ENCODE assay signal across 8 cellular contexts in genomic region chr3:142723665-142723967, GRCh38. TPM values are rescaled to one million over a fixed set of nuclear protein-coding genes. Genes with fewer than 3 reads are reported as not detected.
A peak's percentile ranks its signal among the peaks of the same experiment; 100 is the strongest.
DNase-seq lines count a peak whose midpoint lies in the region; ATAC-seq, FAIRE-seq and TF ChIP-seq lines count a peak whose summit lies in the region.

No MANE protein-coding gene starts in this region.

- ATAC-seq in HG02885 (IDR thresholded peaks at IDR 0.05; ENCODE audit: poor library complexity, unreplicated experiment) (peak; percentile 18), upper lobe of left lung (ENCODE audit: low FRiP score in 2 of 2) (no peak), left lobe of liver (no peak), HG02610 (IDR thresholded peaks at IDR 0.05; ENCODE audit: unreplicated experiment) (no peak)

- H4K20me1 ChIP-seq in keratinocyte (ENCODE audit: control insufficient read depth, extremely low read depth, insufficient read depth, low read length) = no peaks in the 10 kb centered on the region

- H3K4me3 ChIP-seq in GM12864 (ENCODE audit: low read depth, low read length) (peak overlapping the region; percentile 37), keratinocyte (ENCODE audit: control insufficient read depth in 2 of 3, extremely low read depth in 1 of 3, insufficient read depth in 2 of 3, low read depth in 1 of 3, low read length in 3 of 3) (peak overlapping the region; percentile 58 to 88 (median 70)), upper lobe of left lung (peak overlapping the region; percentile 66 to 94 (median 88))

- DNase-seq in GM12864 (ENCODE audit: low read depth) (no peak), keratinocyte (ENCODE audit: low read depth, low spot score) (no peak), upper lobe of left lung (no peak), left lobe of liver (ENCODE audit: low spot score) (no peak), anterior cingulate cortex (lab: John Stamatoyannopoulos, UW) (no peak)
- no peak for DNase-seq in activated T-helper 2 cell treated with anti-CD3 and anti-CD28 coated beads, Interferon-gamma antibody, Interleukin-2, Interleukin-4, amounts not matched to agents 10 μg/mL and 5 μg/mL and 100 μg/mL, durations not matched to agents 14 hours and 24 hours and 36 hours (ENCODE audit: low spot score)

- no peak for TF ChIP-seq POLR2A in upper lobe of left lung (IDR thresholded peaks at IDR 0.05)

- no peak overlapping the region for H3K9ac ChIP-seq in keratinocyte (ENCODE audit: control insufficient read depth, extremely low read depth, insufficient read depth, low read length)

- intact Hi-C loops in activated T-helper 2 cell treated with anti-CD3 and anti-CD28 coated beads, Interferon-gamma antibody, Interleukin-2, Interleukin-4, amounts not matched to agents 10 μg/mL and 5 μg/mL and 100 μg/mL, durations not matched to agents 14 hours and 24 hours and 36 hours (cut with micrococcal nuclease) = loop anchor here (2.0 to 5.0 kb wide), 5 partner anchors 17 to 1249 kb away; partner anchors contain the start of genes ATP1B3, ATR, DIPK2A and XRN1

- H2AFZ ChIP-seq in keratinocyte (ENCODE audit: control insufficient read depth, low read length) = peak overlapping the region; percentile 86

- no peaks in the 10 kb centered on the region for H3K36me3 Mint-ChIP-seq in activated T-helper 2 cell treated with anti-CD3 and anti-CD28 coated beads, Interferon-gamma antibody, Interleukin-2, Interleukin-4, amounts not matched to agents 10 μg/mL and 5 μg/mL and 100 μg/mL, durations not matched to agents 14 hours and 24 hours and 36 hours (ENCODE audit: low read depth)

- H3K27ac Mint-ChIP-seq in activated T-helper 2 cell treated with anti-CD3 and anti-CD28 coated beads, Interferon-gamma antibody, Interleukin-2, Interleukin-4, amounts not matched to agents 10 μg/mL and 5 μg/mL and 100 μg/mL, durations not matched to agents 14 hours and 24 hours and 36 hours = no peak overlapping the region

- H3K4me1 ChIP-seq in keratinocyte (ENCODE audit: control insufficient read depth, extremely low read depth, insufficient read depth, low read length) (peaks cover 4% of the 10 kb centered on the region), upper lobe of left lung (peaks cover 6 to 20% (median 10%) of the 10 kb centered on the region in 4 donors)

- H3K27me3 ChIP-seq in keratinocyte (ENCODE audit: control insufficient read depth, extremely low read depth, insufficient read depth, low read length) (no peaks in the 10 kb centered on the region), upper lobe of left lung (peaks cover 0 to 6% (median 0%) of the 10 kb centered on the region in 4 donors)

- peak overlapping the region; percentile 98 for H3K4me2 ChIP-seq in keratinocyte (ENCODE audit: control insufficient read depth, extremely low read depth, insufficient read depth, low read depth, low read length)

- H3K9me3 ChIP-seq in keratinocyte (ENCODE audit: control insufficient read depth, low read depth, low read length) (no peaks in the 10 kb centered on the region), upper lobe of left lung (no peaks in the 10 kb centered on the region)

- peak overlapping the region; percentile 38 for H3K4me3 Mint-ChIP-seq in activated T-helper 2 cell treated with anti-CD3 and anti-CD28 coated beads, Interferon-gamma antibody, Interleukin-2, Interleukin-4, amounts not matched to agents 10 μg/mL and 5 μg/mL and 100 μg/mL, durations not matched to agents 14 hours and 24 hours and 36 hours (ENCODE audit: low read depth)

- 0% methylated on average over 4 to 10 of the region's 10 CpGs for WGBS in upper lobe of left lung, 2 donors

- FAIRE-seq in keratinocyte (lab: Jason Lieb, UNC) = no peak

- peaks cover 60% of the 10 kb centered on the region for H3K27me3 Mint-ChIP-seq in activated T-helper 2 cell treated with anti-CD3 and anti-CD28 coated beads, Interferon-gamma antibody, Interleukin-2, Interleukin-4, amounts not matched to agents 10 μg/mL and 5 μg/mL and 100 μg/mL, durations not matched to agents 14 hours and 24 hours and 36 hours (ENCODE audit: low read depth)

- H3K9me1 ChIP-seq in keratinocyte (ENCODE audit: control insufficient read depth, extremely low read depth, insufficient read depth, low read length) = no peaks in the 10 kb centered on the region

- H3K36me3 ChIP-seq in keratinocyte (ENCODE audit: control insufficient read depth in 2 of 2, extremely low read depth in 1 of 2, insufficient read depth in 2 of 2, low read length in 2 of 2) = no peaks in the 10 kb centered on the region
- H3K36me3 ChIP-seq in upper lobe of left lung = no peaks in the 10 kb centered on the region

- TF ChIP-seq CTCF in GM12864 (IDR thresholded peaks at IDR 0.05; ENCODE audit: low read depth, low read length, missing control alignments) (no peak), keratinocyte (optimal IDR thresholded peaks at IDR 0.05 in 1 of 3, IDR thresholded peaks at IDR 0.05 in 1 of 3, conservative IDR thresholded peaks at IDR 0.05 in 1 of 3; ENCODE audit: extremely low read depth in 1 of 3, insufficient read depth in 2 of 3, low read length in 3 of 3) (no peak), upper lobe of left lung (IDR thresholded peaks at IDR 0.05) (no peak)

- peaks cover 9% of the 10 kb centered on the region for H3K9me3 Mint-ChIP-seq in activated T-helper 2 cell treated with anti-CD3 and anti-CD28 coated beads, Interferon-gamma antibody, Interleukin-2, Interleukin-4, amounts not matched to agents 10 μg/mL and 5 μg/mL and 100 μg/mL, durations not matched to agents 14 hours and 24 hours and 36 hours

- no peak for TF ChIP-seq EP300 in upper lobe of left lung (IDR thresholded peaks at IDR 0.05)

- peaks cover 3% of the 10 kb centered on the region for H3K79me2 ChIP-seq in keratinocyte (ENCODE audit: control insufficient read depth, insufficient read depth, low read length)

- H3K4me1 Mint-ChIP-seq in activated T-helper 2 cell treated with anti-CD3 and anti-CD28 coated beads, Interferon-gamma antibody, Interleukin-2, Interleukin-4, amounts not matched to agents 10 μg/mL and 5 μg/mL and 100 μg/mL, durations not matched to agents 14 hours and 24 hours and 36 hours (ENCODE audit: low read depth) = peaks cover 4% of the 10 kb centered on the region

- dilution Hi-C loops in keratinocyte (cut with MboI; ENCODE audit: extremely low pct_ligation_motif_present, low sequenced_read_pairs) = no loop called here

- H3K27ac ChIP-seq in keratinocyte (ENCODE audit: control insufficient read depth, insufficient read depth, low read length) (no peak overlapping the region), upper lobe of left lung (peak overlapping the region in 3 of 4 donors; percentile 81 to 91 (median 85))

RNA-seq across cellular contexts. Expression of gene TRPC1, which starts 0.2 kb away (rescaled TPM):
- total RNA-seq in activated T-helper 2 cell treated with anti-CD3 and anti-CD28 coated beads, Interferon-gamma antibody, Interleukin-2, Interleukin-4, amounts not matched to agents 10 μg/mL and 5 μg/mL and 100 μg/mL, durations not matched to agents 14 hours and 24 hours and 36 hours = 1.4 and 2.5 TPM in 2 replicates
- polyA plus RNA-seq in keratinocyte = 3.9 to 9.1 TPM (median 5.1 TPM) in 3 replicates
- 1.9 TPM for polyA plus RNA-seq in keratinocyte (2011; ENCODE audit: low read depth)
- polyA plus RNA-seq in keratinocyte (2011; cell fraction: cytosol; rRNA removed) = 2.3 and 3.9 TPM in 2 replicates
- 12.7 and 13.5 TPM in 2 replicates for polyA plus RNA-seq in keratinocyte (2011; cell fraction: nucleus; rRNA removed)
- 1.7 and 3.3 TPM in 2 replicates for polyA plus RNA-seq in keratinocyte (2012; ENCODE audit: low replicate concordance)
- polyA minus RNA-seq in keratinocyte = 3.1 to 14.7 TPM (median 12.8 TPM) in 3 replicates
- 4.4 TPM for polyA minus RNA-seq in keratinocyte (2011; cell fraction: cytosol; rRNA and poly(A)+ RNA removed)
- 17.0 and 30.0 TPM in 2 replicates for polyA minus RNA-seq in keratinocyte (2011; cell fraction: nucleus; rRNA and poly(A)+ RNA removed)
- 10 to 100 TPM in 2 of 6 donors, 1 to 10 TPM in 4; 1.7 to 10.5 (median 5.4) TPM for total RNA-seq in upper lobe of left lung
- 0.43 TPM for total RNA-seq in left lobe of liver

Comparison
In these comparisons a context has a peak if more than half of its experiments do, and no peak if none do; other contexts are left out.
1. H3K4me3 ChIP-seq: peak in every context shown above with its lines; median percentile 88 in upper lobe of left lung; 70 in keratinocyte; 37 in GM12864.